Comparison of ENCODE assay signal across 8 cellular contexts in the genomic region with DNA sequence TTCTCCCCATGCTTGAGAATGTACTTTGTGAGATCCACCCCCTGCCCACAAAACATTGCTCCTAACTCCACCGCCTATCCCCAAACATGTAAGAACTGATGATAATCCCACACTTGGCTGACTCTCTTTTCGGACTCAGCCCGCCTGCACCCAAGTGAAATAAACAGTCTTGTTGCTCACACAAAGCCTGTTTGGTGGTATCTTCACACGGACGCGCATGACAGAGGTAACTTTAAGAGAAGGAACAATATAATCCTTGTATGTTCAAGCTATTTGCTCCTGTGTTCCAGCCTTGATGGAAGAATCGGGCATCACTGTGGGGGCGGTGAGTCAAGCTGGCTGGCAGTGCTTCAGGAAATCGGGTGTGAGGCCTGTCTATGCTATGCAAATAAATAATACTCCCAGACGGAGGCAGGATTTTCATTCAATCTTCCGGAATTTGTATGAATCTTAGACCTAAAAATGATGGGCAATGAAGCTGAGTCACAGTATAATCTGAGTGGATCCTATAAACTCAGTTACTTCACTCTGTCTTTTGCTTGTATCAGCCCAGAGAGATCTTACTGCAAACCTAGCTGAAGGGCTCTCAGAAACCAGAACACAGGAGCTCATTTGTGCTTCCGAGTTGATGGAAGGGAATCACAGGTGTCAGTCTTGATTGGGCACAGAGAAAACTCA. TPM values are rescaled to one million over a fixed set of nuclear protein-coding genes. Genes with fewer than 3 reads are reported as not detected.
DNase-seq lines count a peak whose midpoint lies in the region; ATAC-seq and TF ChIP-seq lines count a peak whose summit lies in the region.

No MANE protein-coding gene starts in this region.

- no peak for DNase-seq in activated CD4-positive, alpha-beta memory T cell treated with anti-CD3 and anti-CD28 coated beads, Interleukin-2, amount 10 ng/mL, durations not matched to agents 7 days and 5 days
- no peak for DNase-seq in activated CD4-positive, alpha-beta memory T cell treated with anti-CD3 and anti-CD28 coated beads for 36 hours
- peak; percentile 94 for DNase-seq in RPMI7951 (ENCODE audit: low read depth)
- peak; percentile 90 for DNase-seq in fibroblast of the conjunctiva (ENCODE audit: low read depth)
- no peak for DNase-seq in tibial artery
- no peak for DNase-seq in gastrocnemius medialis
- DNase-seq in mesothelial cell of epicardium (ENCODE audit: low spot score in 2 of 2, unreplicated experiment in 2 of 2), result no peak
- DNase-seq in activated effector memory CD4-positive, alpha-beta T cell treated with anti-CD3 and anti-CD28 coated beads, Interleukin-2, amount 50 U/mL, for 16 hours, result no peak

- POLR2A ChIA-PET in activated CD4-positive, alpha-beta memory T cell treated with anti-CD3 and anti-CD28 coated beads, Interleukin-2, amount 10 ng/mL, durations not matched to agents 7 days and 5 days (lab: Charles Lee), result interaction anchor here (1.6 kb wide), 1 partner anchor 45 kb away, joined by 5 read pairs; the partner anchor contains the start of gene NT5E
- POLR2A ChIA-PET in activated CD4-positive, alpha-beta memory T cell treated with anti-CD3 and anti-CD28 coated beads for 36 hours (lab: Charles Lee), result no interaction called here

- intact Hi-C loops in activated CD4-positive, alpha-beta memory T cell treated with anti-CD3 and anti-CD28 coated beads for 36 hours (cut with micrococcal nuclease), result no loop called here
- intact Hi-C loops in tibial artery (cut with DNase I; ENCODE audit: low total_unique reads) (no loop called here), gastrocnemius medialis (cut with DNase I; ENCODE audit: low total_unique reads) (no loop called here)

- H3K4me3 ChIP-seq in tibial artery (no peak overlapping the region), gastrocnemius medialis (no peak overlapping the region)

- no peaks in the 10 kb centered on the region for H3K9me3 Mint-ChIP-seq in activated CD4-positive, alpha-beta memory T cell treated with anti-CD3 and anti-CD28 coated beads, Interleukin-2, amount 10 ng/mL, durations not matched to agents 7 days and 5 days
- no peaks in the 10 kb centered on the region for H3K9me3 Mint-ChIP-seq in activated CD4-positive, alpha-beta memory T cell treated with anti-CD3 and anti-CD28 coated beads for 36 hours
- H3K9me3 Mint-ChIP-seq in mesothelial cell of epicardium, result no peaks in the 10 kb centered on the region

- H3K4me1 Mint-ChIP-seq in activated CD4-positive, alpha-beta memory T cell treated with anti-CD3 and anti-CD28 coated beads, Interleukin-2, amount 10 ng/mL, durations not matched to agents 7 days and 5 days, result peaks cover 42% of the 10 kb centered on the region
- H3K4me1 Mint-ChIP-seq in activated CD4-positive, alpha-beta memory T cell treated with anti-CD3 and anti-CD28 coated beads for 36 hours (ENCODE audit: low read depth), result peaks cover 5% of the 10 kb centered on the region
- H3K4me1 Mint-ChIP-seq in mesothelial cell of epicardium, result no peaks in the 10 kb centered on the region

- no peaks in the 10 kb centered on the region for H3K9me3 ChIP-seq in tibial artery
- H3K9me3 ChIP-seq in gastrocnemius medialis, result no peaks in the 10 kb centered on the region

- no peak for TF ChIP-seq POLR2A in gastrocnemius medialis (IDR thresholded peaks at IDR 0.05)

- in situ Hi-C loops in gastrocnemius medialis (cut with MboI; ENCODE audit: low sequenced_read_pairs in 4 of 4), result no loop called here

- CTCF ChIA-PET in activated CD4-positive, alpha-beta memory T cell treated with anti-CD3 and anti-CD28 coated beads, Interleukin-2, amount 10 ng/mL, durations not matched to agents 7 days and 5 days (lab: Charles Lee), result interaction anchor here (1.4 to 1.6 kb wide), 3 partner anchors 45 to 132 kb away, joined by 3 to 6 read pairs (median 3); partner anchors contain the start of gene NT5E
- CTCF ChIA-PET in activated CD4-positive, alpha-beta memory T cell treated with anti-CD3 and anti-CD28 coated beads for 36 hours (lab: Charles Lee), result no interaction called here

- H3K27me3 Mint-ChIP-seq in activated CD4-positive, alpha-beta memory T cell treated with anti-CD3 and anti-CD28 coated beads, Interleukin-2, amount 10 ng/mL, durations not matched to agents 7 days and 5 days, result peaks cover 10% of the 10 kb centered on the region
- no peaks in the 10 kb centered on the region for H3K27me3 Mint-ChIP-seq in activated CD4-positive, alpha-beta memory T cell treated with anti-CD3 and anti-CD28 coated beads for 36 hours
- H3K27me3 Mint-ChIP-seq in mesothelial cell of epicardium (ENCODE audit: low read depth), result no peaks in the 10 kb centered on the region

- no peak for TF ChIP-seq CTCF in tibial artery (IDR thresholded peaks at IDR 0.05)
- no peak for TF ChIP-seq CTCF in gastrocnemius medialis (IDR thresholded peaks at IDR 0.05 in 4 of 5, conservative IDR thresholded peaks at IDR 0.05 in 1 of 5)
- TF ChIP-seq CTCF in mesothelial cell of epicardium (IDR thresholded peaks at IDR 0.05; ENCODE audit: unreplicated experiment), result no peak

- H3K27me3 ChIP-seq in tibial artery (no peaks in the 10 kb centered on the region), gastrocnemius medialis (no peaks in the 10 kb centered on the region)

- H3K36me3 Mint-ChIP-seq in activated CD4-positive, alpha-beta memory T cell treated with anti-CD3 and anti-CD28 coated beads, Interleukin-2, amount 10 ng/mL, durations not matched to agents 7 days and 5 days (ENCODE audit: low read depth), result no peaks in the 10 kb centered on the region
- H3K36me3 Mint-ChIP-seq in activated CD4-positive, alpha-beta memory T cell treated with anti-CD3 and anti-CD28 coated beads for 36 hours, result no peaks in the 10 kb centered on the region
- no peaks in the 10 kb centered on the region for H3K36me3 Mint-ChIP-seq in mesothelial cell of epicardium

- no peak for ATAC-seq in gastrocnemius medialis

- peak overlapping the region; percentile 67 for H3K27ac Mint-ChIP-seq in activated CD4-positive, alpha-beta memory T cell treated with anti-CD3 and anti-CD28 coated beads, Interleukin-2, amount 10 ng/mL, durations not matched to agents 7 days and 5 days
- H3K27ac Mint-ChIP-seq in activated CD4-positive, alpha-beta memory T cell treated with anti-CD3 and anti-CD28 coated beads for 36 hours, result no peak overlapping the region
- no peak overlapping the region for H3K27ac Mint-ChIP-seq in mesothelial cell of epicardium

- H3K36me3 ChIP-seq in tibial artery, result no peaks in the 10 kb centered on the region
- no peaks in the 10 kb centered on the region for H3K36me3 ChIP-seq in gastrocnemius medialis

- peaks cover 0 to 30% (median 18%) of the 10 kb centered on the region in 4 donors for H3K4me1 ChIP-seq in tibial artery
- no peaks in the 10 kb centered on the region for H3K4me1 ChIP-seq in gastrocnemius medialis

- H3K4me3 Mint-ChIP-seq in activated CD4-positive, alpha-beta memory T cell treated with anti-CD3 and anti-CD28 coated beads, Interleukin-2, amount 10 ng/mL, durations not matched to agents 7 days and 5 days, result no peak overlapping the region
- H3K4me3 Mint-ChIP-seq in activated CD4-positive, alpha-beta memory T cell treated with anti-CD3 and anti-CD28 coated beads for 36 hours, result no peak overlapping the region
- H3K4me3 Mint-ChIP-seq in mesothelial cell of epicardium, result no peak overlapping the region

- H3K27ac ChIP-seq in tibial artery, result peak overlapping the region; percentile 44 to 48
- no peak overlapping the region for H3K27ac ChIP-seq in gastrocnemius medialis

RNA-seq across cellular contexts. Expression of gene NT5E, which starts 45.2 kb away (rescaled TPM):
- 1 to 10 TPM; 2.4 to 3.4 TPM for total RNA-seq in activated CD4-positive, alpha-beta memory T cell treated with anti-CD3 and anti-CD28 coated beads, Interleukin-2, amount 10 ng/mL, durations not matched to agents 7 days and 5 days
- 1 to 10 TPM; 3.7 to 3.8 TPM for total RNA-seq in activated CD4-positive, alpha-beta memory T cell treated with anti-CD3 and anti-CD28 coated beads for 36 hours
- 395 and 427 TPM in 2 replicates for total RNA-seq in RPMI7951 (2014; rRNA removed; shearing (Covaris generic))
- total RNA-seq in gastrocnemius medialis, result 1 to 10 TPM in 3 of 4 donors, under 1 TPM in 1; 0.82 to 4.3 (median 2.8) TPM
- total RNA-seq in mesothelial cell of epicardium, result 0.23 to 0.38 TPM (median 0.25 TPM) in 3 replicates

Comparison
In these comparisons a context has a peak if more than half of its experiments do, and no peak if none do; other contexts are left out.
1. DNase-seq: peak in RPMI7951 (single experiment) and fibroblast of the conjunctiva (single experiment); none in activated CD4-positive, alpha-beta memory T cell treated with anti-CD3 and anti-CD28 coated beads, Interleukin-2, amount 10 ng/mL, durations not matched to agents 7 days and 5 days (single experiment), activated CD4-positive, alpha-beta memory T cell treated with anti-CD3 and anti-CD28 coated beads for 36 hours (single experiment), tibial artery (0 of 2), gastrocnemius medialis (0 of 2), mesothelial cell of epicardium (0 of 2) and activated effector memory CD4-positive, alpha-beta T cell treated with anti-CD3 and anti-CD28 coated beads, Interleukin-2, amount 50 U/mL, for 16 hours (single experiment).
2. H3K27ac ChIP-seq: peak in tibial artery (2 of 2); none in gastrocnemius medialis (0 of 4).
3. RNA of gene NT5E, which starts 45.2 kb away (total RNA-seq): 395 to 427 TPM in RPMI7951; 0.82 to 4.3 TPM in gastrocnemius medialis, 3.7 to 3.8 TPM in activated CD4-positive, alpha-beta memory T cell treated with anti-CD3 and anti-CD28 coated beads for 36 hours, 2.4 to 3.4 TPM in activated CD4-positive, alpha-beta memory T cell treated with anti-CD3 and anti-CD28 coated beads, Interleukin-2, amount 10 ng/mL, durations not matched to agents 7 days and 5 days and 0.23 to 0.38 TPM in mesothelial cell of epicardium; every median in the first group is over 10 times any median in the second.